ENCODE assay signal across 9 cellular contexts in the genomic region with DNA sequence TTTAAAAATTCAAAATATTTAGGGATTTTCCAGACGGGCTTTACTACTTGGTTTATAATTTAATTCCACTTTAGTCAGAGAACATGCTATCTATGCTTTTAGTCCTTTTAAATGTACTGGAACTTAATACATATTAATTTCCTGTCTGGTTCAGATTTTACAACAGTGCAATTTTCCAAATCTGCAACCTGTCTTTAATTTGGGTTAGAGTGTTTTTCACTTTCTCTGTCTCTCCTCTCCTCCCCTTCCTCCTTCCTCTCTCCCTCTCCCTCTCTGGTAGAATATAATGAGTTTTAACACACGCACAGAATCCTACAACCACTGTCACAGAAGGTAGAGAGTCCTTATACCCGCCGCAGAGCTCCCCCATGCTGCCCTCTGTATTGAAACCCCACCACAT.
"Had no signal": no experiment of that assay in that cellular context is flagged by ENCODE, and none has a peak within 500 bp of the region (broad histone marks: within the 10 kb centered on the region; RNA-seq: fewer than 3 reads in every experiment).

No MANE protein-coding gene starts in this region.

- DNase-seq: GM23248, GOT3, H7, HFFc6, KBM-7 had no signal

- H3K36me3 Mint-ChIP-seq: IgD-negative memory B cell had no signal

- H3K4me1 Mint-ChIP-seq: IgD-negative memory B cell had no signal

- H3K27me3 Mint-ChIP-seq: IgD-negative memory B cell had no signal

- H3K27ac Mint-ChIP-seq: HFFc6, IgD-negative memory B cell had no signal

- H3K9me3 ChIP-seq: HAP-1 had no signal

- H3K4me3 Mint-ChIP-seq: HFFc6, IgD-negative memory B cell had no signal

- ATAC-seq: HCT116, HepG2 had no signal
